Comparison of ENCODE assay signal across 24 cellular contexts in the genomic region with DNA sequence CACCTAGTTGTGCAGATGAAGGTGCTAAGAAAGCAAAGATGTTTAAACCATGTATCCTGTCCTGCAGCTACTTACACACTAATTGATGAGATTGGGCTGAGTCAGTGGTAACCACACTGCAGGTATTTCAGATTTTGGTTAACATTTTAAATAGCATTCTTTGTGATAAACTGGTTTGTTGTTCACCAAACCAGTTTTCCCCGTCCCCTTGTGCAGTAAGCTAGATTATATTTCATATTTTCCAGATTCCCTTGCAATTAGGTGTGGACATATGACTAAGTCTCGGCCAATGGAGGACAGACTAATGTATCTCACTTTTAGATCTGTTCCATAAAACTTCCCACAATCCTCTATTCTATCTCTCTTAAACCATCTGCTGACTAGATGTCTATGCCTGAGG.
DNase-seq lines count a peak whose midpoint lies in the region; ATAC-seq, FAIRE-seq and TF ChIP-seq lines count a peak whose summit lies in the region.
"Had no signal": no experiment of that assay in that cellular context is flagged by ENCODE, and none has a peak within 500 bp of the region (broad histone marks: within the 10 kb centered on the region; RNA-seq: fewer than 3 reads in every experiment).

No MANE protein-coding gene starts in this region.

- H3K4me1 ChIP-seq in RWPE2 (ENCODE audit: insufficient read depth, poor library complexity, severe bottlenecking) (peaks cover 3% of the 10 kb centered on the region), foreskin keratinocyte (peaks cover 8% of the 10 kb centered on the region)
- H3K4me1 ChIP-seq: Caco-2 had no signal

- H3K36me3 Mint-ChIP-seq in activated CD4-positive, alpha-beta T cell treated with anti-CD3 and anti-CD28 coated beads, Interleukin-2, amount 10 ng/mL, durations not matched to agents 24 days and 14 days (ENCODE audit: low read depth), result no peaks in the 10 kb centered on the region
- H3K36me3 Mint-ChIP-seq: CD4-positive, CD25-positive, alpha-beta regulatory T cell; CD8-positive, alpha-beta T cell had no signal

- FAIRE-seq in GM19239 (lab: Jason Lieb, UNC), result no peak
- FAIRE-seq: A204.1, D721Med, GM12878, H54 had no signal

- no peak overlapping the region for H3K27ac Mint-ChIP-seq in activated CD4-positive, alpha-beta T cell treated with anti-CD3 and anti-CD28 coated beads, Interleukin-2, amount 10 ng/mL, durations not matched to agents 24 days and 14 days
- H3K27ac Mint-ChIP-seq: B cell; CD4-positive, CD25-positive, alpha-beta regulatory T cell; CD8-positive, alpha-beta T cell had no signal

- H3K27ac ChIP-seq in RWPE2 (ENCODE audit: poor library complexity, severe bottlenecking), result no peak overlapping the region
- peak overlapping the region; percentile 50 for H3K27ac ChIP-seq in foreskin keratinocyte
- H3K27ac ChIP-seq: 22Rv1, BLaER1, C4-2B had no signal

- intact Hi-C loops in activated CD4-positive, alpha-beta T cell treated with anti-CD3 and anti-CD28 coated beads, Interleukin-2, amount 10 ng/mL, durations not matched to agents 24 days and 14 days (cut with micrococcal nuclease), result no loop called here

- H3K4me3 ChIP-seq in RWPE2 (ENCODE audit: severe bottlenecking), result no peak overlapping the region
- H3K4me3 ChIP-seq: BLaER1, GM12878 had no signal

- no peaks in the 10 kb centered on the region for H3K36me3 ChIP-seq in RWPE2 (ENCODE audit: low read depth)
- H3K36me3 ChIP-seq: BLaER1 had no signal

- H3K27me3 Mint-ChIP-seq in activated CD4-positive, alpha-beta T cell treated with anti-CD3 and anti-CD28 coated beads, Interleukin-2, amount 10 ng/mL, durations not matched to agents 24 days and 14 days, result no peaks in the 10 kb centered on the region
- H3K27me3 Mint-ChIP-seq: B cell; CD4-positive, CD25-positive, alpha-beta regulatory T cell had no signal

- TF ChIP-seq CTCF in RWPE2 (IDR thresholded peaks at IDR 0.05; ENCODE audit: poor library complexity, severe bottlenecking) (no peak), foreskin keratinocyte (conservative IDR thresholded peaks at IDR 0.05) (no peak)

- DNase-seq in activated CD4-positive, alpha-beta T cell treated with anti-CD3 and anti-CD28 coated beads, Interleukin-2, amount 10 ng/mL, durations not matched to agents 24 days and 14 days, result peak; percentile 6
- DNase-seq in activated CD4-positive, alpha-beta T cell treated with anti-CD3 and anti-CD28 coated beads, Interleukin-2, amount 50 U/mL, for 48 hours, result no peak
- DNase-seq in RWPE2 (ENCODE audit: low spot score), result no peak
- DNase-seq in foreskin keratinocyte, result peak; percentile 57 to 78
- DNase-seq in GM19239 (ENCODE audit: insufficient read length, low spot score), result no peak
- no peak for DNase-seq in KBM-7
- DNase-seq: Caco-2; CD4-positive, CD25-positive, alpha-beta regulatory T cell; CD8-positive, alpha-beta T cell; DMS 273 treated with DMSO at 0.1 percent for 48 hours; DMS79; EL; GDM1; GOT3; HCEC 1CT had no signal

- in situ Hi-C loops in KBM-7 (cut with MboI; ENCODE audit: low pct_unique_long_range_greater_than_20kb, low sequenced_read_pairs), result no loop called here

- H3K27me3 ChIP-seq in RWPE2 (ENCODE audit: insufficient read depth, poor library complexity, severe bottlenecking) (no peaks in the 10 kb centered on the region), foreskin keratinocyte (no peaks in the 10 kb centered on the region)
- H3K27me3 ChIP-seq: BLaER1 had no signal

- no peaks in the 10 kb centered on the region for H3K4me1 Mint-ChIP-seq in activated CD4-positive, alpha-beta T cell treated with anti-CD3 and anti-CD28 coated beads, Interleukin-2, amount 10 ng/mL, durations not matched to agents 24 days and 14 days
- H3K4me1 Mint-ChIP-seq: B cell; CD4-positive, CD25-positive, alpha-beta regulatory T cell had no signal

- no peak overlapping the region for H3K4me3 Mint-ChIP-seq in activated CD4-positive, alpha-beta T cell treated with anti-CD3 and anti-CD28 coated beads, Interleukin-2, amount 10 ng/mL, durations not matched to agents 24 days and 14 days
- H3K4me3 Mint-ChIP-seq: B cell; CD4-positive, CD25-positive, alpha-beta regulatory T cell; CD8-positive, alpha-beta T cell had no signal

- H3K9me3 ChIP-seq in RWPE2 (ENCODE audit: severe bottlenecking), result no peaks in the 10 kb centered on the region
- H3K9me3 ChIP-seq: Caco-2 had no signal

- H3K9me3 Mint-ChIP-seq in activated CD4-positive, alpha-beta T cell treated with anti-CD3 and anti-CD28 coated beads, Interleukin-2, amount 10 ng/mL, durations not matched to agents 24 days and 14 days, result peaks cover 11% of the 10 kb centered on the region

- peak; percentile 21; the same call in 1 of the 3 replicates for ATAC-seq in RWPE2 (ENCODE audit: low read depth)
- peak; percentile 98 for ATAC-seq in foreskin keratinocyte
- ATAC-seq in HG02938 (IDR thresholded peaks at IDR 0.05; ENCODE audit: unreplicated experiment), result no peak
- ATAC-seq: CD8-positive, alpha-beta T cell; GM12878 had no signal

Comparison
In these comparisons a context has a peak if more than half of its experiments do, and no peak if none do; other contexts are left out.
1. DNase-seq: peak in activated CD4-positive, alpha-beta T cell treated with anti-CD3 and anti-CD28 coated beads, Interleukin-2, amount 10 ng/mL, durations not matched to agents 24 days and 14 days (single experiment) and foreskin keratinocyte (2 of 2); none in activated CD4-positive, alpha-beta T cell treated with anti-CD3 and anti-CD28 coated beads, Interleukin-2, amount 50 U/mL, for 48 hours (0 of 2), RWPE2 (single experiment), GM19239 (single experiment) and KBM-7 (single experiment).